ENCODE assay signal across 26 cellular contexts in genomic region chr7:71604818-71605414, GRCh38.
"Had no signal": no experiment of that assay in that cellular context is flagged by ENCODE, and none has a peak within 500 bp of the region (broad histone marks: within the 10 kb centered on the region; RNA-seq: fewer than 3 reads in every experiment).

No MANE protein-coding gene starts in this region.

- H3K79me2 ChIP-seq: hepatocyte, parathyroid adenoma had no signal

- H3K4me2 ChIP-seq: hepatocyte, neural progenitor cell, smooth muscle cell had no signal

- DNase-seq: dermis blood vessel endothelial cell; effector memory CD4-positive, alpha-beta T cell; foreskin keratinocyte; heart left ventricle; kidney; naive thymus-derived CD4-positive, alpha-beta T cell; right lobe of liver; stimulated activated CD4-positive, alpha-beta T cell treated with anti-CD3 and anti-CD28 coated beads, Interleukin-12 subunit alpha, Interleukin-12 subunit beta, amount 100 ng/mL, for 4 hours; stimulated activated CD4-positive, alpha-beta T cell treated with anti-CD3 and anti-CD28 coated beads, Interleukin-1b, Interleukin-23, amount 100 ng/mL, for 48 hours; stimulated activated CD4-positive, alpha-beta T cell treated with anti-CD3 and anti-CD28 coated beads, Interleukin-4, amount 100 ng/mL, for 1 hour; stimulated activated CD8-positive, alpha-beta memory T cell treated with anti-CD3 and anti-CD28 coated beads, Interleukin-4, amount 100 ng/mL, for 48 hours; stimulated activated naive CD4-positive, alpha-beta T cell; stimulated activated naive CD8-positive, alpha-beta T cell treated with anti-CD3 and anti-CD28 coated beads, Interleukin-15, amount 100 ng/mL, for 72 hours; transverse colon had no signal

- H3K9me3 Mint-ChIP-seq: neural progenitor cell had no signal

- H3K4me1 Mint-ChIP-seq: naive thymus-derived CD4-positive, alpha-beta T cell; stimulated activated naive CD8-positive, alpha-beta T cell treated with anti-CD3 and anti-CD28 coated beads, Interleukin-15, amount 100 ng/mL, for 72 hours had no signal

- H3K27me3 Mint-ChIP-seq: stimulated activated naive CD8-positive, alpha-beta T cell treated with anti-CD3 and anti-CD28 coated beads, Interleukin-15, amount 100 ng/mL, for 72 hours had no signal

- H3K27me3 ChIP-seq: esophagus muscularis mucosa, foreskin keratinocyte, gastroesophageal sphincter, heart left ventricle, hepatocyte, neural progenitor cell, right lobe of liver, suprapubic skin, transverse colon, vagina had no signal

- H3K9me3 ChIP-seq: right lobe of liver, transverse colon, vagina had no signal

- H3K9ac ChIP-seq: neural progenitor cell, parathyroid adenoma had no signal

- H3K36me3 ChIP-seq: esophagus muscularis mucosa, gastroesophageal sphincter, heart left ventricle, neural progenitor cell, right lobe of liver, suprapubic skin, transverse colon, vagina had no signal

- ATAC-seq: foreskin keratinocyte; gastroesophageal sphincter; heart left ventricle; left lobe of liver; right lobe of liver; stimulated activated naive CD8-positive, alpha-beta T cell treated with anti-CD3 and anti-CD28 coated beads, Interleukin-15, amount 100 ng/mL, for 72 hours had no signal

- H3K36me3 Mint-ChIP-seq: neural progenitor cell had no signal

- H3K27ac Mint-ChIP-seq: naive thymus-derived CD4-positive, alpha-beta T cell; nephron; neural progenitor cell; progenitor cell of endocrine pancreas; stimulated activated naive CD8-positive, alpha-beta T cell treated with anti-CD3 and anti-CD28 coated beads, Interleukin-15, amount 100 ng/mL, for 72 hours had no signal

- H3K4me1 ChIP-seq: foreskin keratinocyte, heart left ventricle, neural progenitor cell, parathyroid adenoma, right lobe of liver, suprapubic skin, transverse colon, vagina had no signal

- H3K27ac ChIP-seq: esophagus muscularis mucosa, foreskin keratinocyte, gastroesophageal sphincter, heart left ventricle, hepatocyte, neural progenitor cell, parathyroid adenoma, right lobe of liver, suprapubic skin, transverse colon, vagina had no signal

- H3K4me3 Mint-ChIP-seq: naive thymus-derived CD4-positive, alpha-beta T cell; nephron; neural progenitor cell; stimulated activated naive CD8-positive, alpha-beta T cell treated with anti-CD3 and anti-CD28 coated beads, Interleukin-15, amount 100 ng/mL, for 72 hours had no signal

- H3K4me3 ChIP-seq: coronary artery, esophagus muscularis mucosa, gastroesophageal sphincter, heart left ventricle, hepatocyte, neural progenitor cell, right lobe of liver, smooth muscle cell, suprapubic skin, transverse colon, vagina had no signal

- H2AFZ ChIP-seq: hepatocyte, neural progenitor cell, parathyroid adenoma had no signal
